Comparison of ENCODE assay signal across 8 cellular contexts in genomic region chr12:56688129-56688845, GRCh38. TPM values are rescaled to one million over a fixed set of nuclear protein-coding genes. Genes with fewer than 3 reads are reported as not detected.
DNase-seq lines count a peak whose midpoint lies in the region; ATAC-seq and TF ChIP-seq lines count a peak whose summit lies in the region.

Gene PTGES3 (minus strand): TSS chr12:56688284. CDS start chr12:56687999, 285 bp downstream.

- WGBS in lower leg skin, 2 donors = 0 to 1% methylated on average over 60 to 63 of the region's 64 CpGs

- peaks cover 13% of the 10 kb centered on the region for H3K4me1 Mint-ChIP-seq in activated CD4-positive, alpha-beta memory T cell treated with anti-CD3 and anti-CD28 coated beads for 36 hours (ENCODE audit: low read depth)

- no peaks in the 10 kb centered on the region for H3K9me3 Mint-ChIP-seq in activated CD4-positive, alpha-beta memory T cell treated with anti-CD3 and anti-CD28 coated beads for 36 hours

- TF ChIP-seq CTCF in dorsolateral prefrontal cortex (IDR thresholded peaks at IDR 0.05 in 54 of 56, conservative IDR thresholded peaks at IDR 0.05 in 2 of 56; ENCODE audit: low read depth in 1 of 56, partially characterized antibody in 56 of 56) (peak in 17 of 56 donors; percentile 4 to 40 (median 16)), lower leg skin (IDR thresholded peaks at IDR 0.05) (no peak)

- H3K27me3 ChIP-seq in dorsolateral prefrontal cortex = no peaks in the 10 kb centered on the region

- H3K27me3 Mint-ChIP-seq in activated CD4-positive, alpha-beta memory T cell treated with anti-CD3 and anti-CD28 coated beads for 36 hours = no peaks in the 10 kb centered on the region

- peaks cover 38% of the 10 kb centered on the region for H3K36me3 Mint-ChIP-seq in activated CD4-positive, alpha-beta memory T cell treated with anti-CD3 and anti-CD28 coated beads for 36 hours

- ATAC-seq in GM19438 (IDR thresholded peaks at IDR 0.05; ENCODE audit: low read depth, unreplicated experiment) = peak; percentile 53
- peak; percentile 28 for ATAC-seq in HG03575 (IDR thresholded peaks at IDR 0.05; ENCODE audit: extremely low read depth, insufficient number of reproducible peaks, low FRiP score, unreplicated experiment)

- POLR2A ChIA-PET in activated CD4-positive, alpha-beta memory T cell treated with anti-CD3 and anti-CD28 coated beads for 36 hours (lab: Charles Lee) = interaction anchor here (0.6 to 8.2 kb wide), 20 partner anchors 9 to 424 kb away, joined by 3 to 59 read pairs (median 4); partner anchors contain the start of genes BAZ2A, NACA and PRIM1

- H3K27ac ChIP-seq in dorsolateral prefrontal cortex = peak within 1 kb of the TSS; percentile 97 to 100 (median 100)

- peak within 1 kb of the TSS; percentile 100 for H3K4me3 Mint-ChIP-seq in activated CD4-positive, alpha-beta memory T cell treated with anti-CD3 and anti-CD28 coated beads for 36 hours

- H3K4me3 ChIP-seq in dorsolateral prefrontal cortex (peak within 1 kb of the TSS; percentile 65 to 100 (median 96)), lower leg skin (ENCODE audit: low read depth, poor library complexity, severe bottlenecking) (peak within 1 kb of the TSS; percentile 85)

- CTCF ChIA-PET in activated CD4-positive, alpha-beta memory T cell treated with anti-CD3 and anti-CD28 coated beads for 36 hours (lab: Charles Lee) = interaction anchor here (1.0 to 3.3 kb wide), 4 partner anchors 31 to 424 kb away, joined by 3 to 15 read pairs (median 6); partner anchors contain the start of gene STAT6

- H3K27ac Mint-ChIP-seq in activated CD4-positive, alpha-beta memory T cell treated with anti-CD3 and anti-CD28 coated beads for 36 hours = peak within 1 kb of the TSS; percentile 94

- intact Hi-C loops in activated CD4-positive, alpha-beta memory T cell treated with anti-CD3 and anti-CD28 coated beads for 36 hours (cut with micrococcal nuclease) = loop anchor here (1.0 to 10.0 kb wide), 10 partner anchors 8 to 787 kb away; partner anchors contain the start of genes ARHGAP9, DGKA, NACA and NEMP1
- intact Hi-C loops in dorsolateral prefrontal cortex (cut with DNase I) (loop anchor here (1.0 to 5.0 kb wide), 3 partner anchors 37 to 56 kb away; partner anchors contain the start of genes NACA (in 2 of the 2), ATP5F1B (in 1 of the 2) and BAZ2A (in 1 of the 2)), lower leg skin (cut with DNase I; ENCODE audit: low total_unique reads) (no loop called here)

- TF ChIP-seq POLR2A in lower leg skin (IDR thresholded peaks at IDR 0.05) = peak in 1 of 2 donors; percentile 85

- DNase-seq in CD1c-positive myeloid dendritic cell (ENCODE audit: extremely low spot score) = peak; percentile 99
- DNase-seq in NCI-H82 treated with DMSO at 0.1 percent for 48 hours (lab: John Stamatoyannopoulos, UW; ENCODE audit: unreplicated experiment) = peak; percentile 91
- peak; percentile 99 for DNase-seq in activated CD4-positive, alpha-beta memory T cell treated with anti-CD3 and anti-CD28 coated beads for 36 hours
- peak; percentile 86 to 96 (median 93) for DNase-seq in dorsolateral prefrontal cortex
- peak; percentile 97 to 100 for DNase-seq in lower leg skin (ENCODE audit: low spot score in 2 of 2)
- DNase-seq in stimulated activated CD4-positive, alpha-beta T cell treated with anti-CD3 and anti-CD28 coated beads, Interleukin-4, amount 100 ng/mL, for 48 hours (ENCODE audit: low read depth in 2 of 2) = peak; percentile 96 to 97

RNA-seq across cellular contexts. Expression of gene PTGES3, which starts in this region (rescaled TPM):
- 100 to 1,000 TPM; 355 to 356 TPM for total RNA-seq in activated CD4-positive, alpha-beta memory T cell treated with anti-CD3 and anti-CD28 coated beads for 36 hours
- total RNA-seq in dorsolateral prefrontal cortex (100 to 1,000 TPM; 109 to 354 (median 170) TPM), lower leg skin (10 to 100 TPM; 57.0 to 73.7 (median 62.3) TPM)

Comparison
In these comparisons a context has a peak if more than half of its experiments do, and no peak if none do; other contexts are left out.
1. Peak in every context shown above with its lines: DNase-seq, ATAC-seq, H3K4me3 ChIP-seq and H3K27ac ChIP-seq.